In the genomic region with DNA sequence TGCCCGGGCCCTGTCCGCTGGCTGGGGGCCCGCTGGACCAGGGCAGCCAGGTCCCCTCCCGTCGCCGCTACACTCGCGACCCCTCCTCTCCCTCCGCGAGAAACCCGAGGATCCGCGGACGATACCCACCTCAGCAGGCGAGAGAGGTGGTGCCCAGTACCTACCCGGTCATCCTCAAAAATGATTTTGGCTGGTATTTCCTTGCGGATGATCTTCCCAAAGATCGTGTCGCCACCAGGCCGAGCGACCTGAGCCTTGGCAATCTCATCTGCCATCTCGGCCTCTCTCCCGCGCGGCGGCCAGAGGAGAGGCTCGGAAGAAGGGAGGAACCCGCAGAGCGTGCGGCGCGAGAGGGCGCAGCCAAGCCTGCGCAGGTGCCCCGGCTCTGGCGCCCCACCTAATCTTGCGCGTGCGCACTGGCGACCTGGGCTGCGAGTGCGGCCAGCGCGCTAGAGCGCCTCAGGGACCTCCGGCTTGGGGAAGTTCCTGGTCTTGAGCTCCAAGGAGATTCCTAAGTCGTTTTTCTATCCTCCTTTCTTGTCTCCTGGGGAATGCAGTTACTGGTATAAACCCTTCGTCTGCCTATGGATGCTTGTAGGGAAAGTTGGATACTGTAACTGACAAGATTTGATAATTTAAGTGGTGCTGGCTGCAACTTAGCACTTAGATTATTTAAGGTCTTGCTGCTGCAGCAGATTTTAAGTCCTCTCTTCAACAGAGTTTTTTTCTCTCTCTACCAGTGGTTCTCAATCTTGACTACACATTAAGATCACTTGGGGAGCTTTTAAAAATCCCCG, we compare ENCODE assay signal across 8 cellular contexts. TPM values are rescaled to one million over a fixed set of nuclear protein-coding genes. Genes with fewer than 3 reads are reported as not detected.
DNase-seq lines count a peak whose midpoint lies in the region; ATAC-seq lines count a peak whose summit lies in the region.

A gene (minus strand): TSS at position 326 of the 797 bp plus-strand sequence. CDS start 51 bp downstream, at position 275.

- ATAC-seq in GM19468 (IDR thresholded peaks at IDR 0.05; ENCODE audit: extremely low read depth, unreplicated experiment) = peak; percentile 84

- H2BK5ac ChIP-seq in mesenchymal stem cell (ENCODE audit: low read depth, low read length, poor library complexity, severe bottlenecking) = no peak within 1 kb of the TSS

- no peaks in the 10 kb centered on the region for H3K9me3 ChIP-seq in effector memory CD4-positive, alpha-beta T cell (ENCODE audit: control insufficient read depth, low read length)
- H3K9me3 ChIP-seq in mesenchymal stem cell (ENCODE audit: control insufficient read depth, low read length) = no peaks in the 10 kb centered on the region

- H3K4me2 ChIP-seq in mesenchymal stem cell (ENCODE audit: low read length, poor library complexity, severe bottlenecking) = peak within 1 kb of the TSS; percentile 35

- POLR2A ChIA-PET in activated CD8-positive, alpha-beta memory T cell treated with anti-CD3 and anti-CD28 coated beads for 36 hours (lab: Charles Lee) = interaction anchor here (0.6 to 3.0 kb wide), 8 partner anchors 88 to 231 kb away, joined by 3 to 19 read pairs (median 4); a partner anchor contains a TSS

- peaks cover 23% of the 10 kb centered on the region for H3K36me3 ChIP-seq in effector memory CD4-positive, alpha-beta T cell (ENCODE audit: control insufficient read depth, insufficient read depth, low read length)
- peaks cover 10 to 26% of the 10 kb centered on the region in 2 experiments for H3K36me3 ChIP-seq in mesenchymal stem cell (ENCODE audit: control insufficient read depth in 1 of 2, insufficient read depth in 2 of 2, low read depth in 1 of 2, low read length in 2 of 2)

- H3K14ac ChIP-seq in mesenchymal stem cell (ENCODE audit: low read length in 2 of 2) = peak within 1 kb of the TSS in 1 of 2 experiments; percentile 90

- H3K27ac ChIP-seq in effector memory CD4-positive, alpha-beta T cell (ENCODE audit: insufficient read depth, low read length, poor library complexity, severe bottlenecking) = peak within 1 kb of the TSS; percentile 97
- H3K27ac ChIP-seq in mesenchymal stem cell (ENCODE audit: low read length, poor library complexity, severe bottlenecking) = peak within 1 kb of the TSS; percentile 89

- peaks cover 4% of the 10 kb centered on the region for H3K79me1 ChIP-seq in mesenchymal stem cell (replicated peaks; ENCODE audit: low read length, poor library complexity, severe bottlenecking)

- peak within 1 kb of the TSS; percentile 61 for H4K91ac ChIP-seq in mesenchymal stem cell (ENCODE audit: low read length)

- no peak within 1 kb of the TSS for H2BK120ac ChIP-seq in mesenchymal stem cell (ENCODE audit: low read depth, low read length)

- peaks cover 5% of the 10 kb centered on the region for H3K4me1 ChIP-seq in effector memory CD4-positive, alpha-beta T cell (ENCODE audit: control insufficient read depth, insufficient read depth, low read length, poor library complexity, severe bottlenecking)
- H3K4me1 ChIP-seq in mesenchymal stem cell (ENCODE audit: control insufficient read depth, insufficient read depth, low read depth, low read length) = no peaks in the 10 kb centered on the region

- H2AK5ac ChIP-seq in mesenchymal stem cell (ENCODE audit: low read length, severe bottlenecking) = no peak within 1 kb of the TSS

- under 1% methylated on average over 47 of the region's 49 CpGs for WGBS in mesenchymal stem cell

- DNase-seq in COLO668 (lab: John Stamatoyannopoulos, UW; ENCODE audit: unreplicated experiment) (peak; percentile 90), HS-5 (ENCODE audit: low read depth) (peak; percentile 76), NK-92 (lab: John Stamatoyannopoulos, UW; ENCODE audit: unreplicated experiment) (peak; percentile 69), mesenchymal stem cell (peak; percentile 87)
- DNase-seq in effector memory CD4-positive, alpha-beta T cell = peak; percentile 83 to 89 (median 86)
- peak; percentile 82 for DNase-seq in stimulated activated CD8-positive, alpha-beta memory T cell treated with anti-CD3 and anti-CD28 coated beads, Interleukin-15, amount 100 ng/mL, for 1 hour (ENCODE audit: low read depth)

- peak within 1 kb of the TSS; percentile 84 for H2BK15ac ChIP-seq in mesenchymal stem cell (ENCODE audit: low read depth, poor library complexity, severe bottlenecking)

- H3K4ac ChIP-seq in mesenchymal stem cell (ENCODE audit: low read depth in 1 of 2, low read length in 2 of 2) = peak within 1 kb of the TSS; percentile 82 to 93

- peak within 1 kb of the TSS; percentile 7 for H2AFZ ChIP-seq in mesenchymal stem cell (ENCODE audit: low read depth, low read length)

- H4K8ac ChIP-seq in mesenchymal stem cell (ENCODE audit: low read length) = peak within 1 kb of the TSS; percentile 77

- peak within 1 kb of the TSS in 1 of 2 experiments; percentile 34 for H3K23ac ChIP-seq in mesenchymal stem cell (ENCODE audit: low read length in 2 of 2)

- H3K18ac ChIP-seq in mesenchymal stem cell (ENCODE audit: low read depth in 1 of 2, low read length in 2 of 2) = peak within 1 kb of the TSS; percentile 96 to 97

- peak within 1 kb of the TSS; percentile 100 for H3K9ac ChIP-seq in mesenchymal stem cell (ENCODE audit: low read length)

- H3K27me3 ChIP-seq in effector memory CD4-positive, alpha-beta T cell (replicated peaks; ENCODE audit: control insufficient read depth, insufficient read depth, low read length, poor library complexity, severe bottlenecking) = no peaks in the 10 kb centered on the region
- H3K27me3 ChIP-seq in mesenchymal stem cell (ENCODE audit: control insufficient read depth in 1 of 2, insufficient read depth in 1 of 2, low read length in 2 of 2) = no peaks in the 10 kb centered on the region

- H2BK12ac ChIP-seq in mesenchymal stem cell (ENCODE audit: low read length in 2 of 2) = peak within 1 kb of the TSS in 1 of 2 experiments; percentile 50

- CTCF ChIA-PET in activated CD8-positive, alpha-beta memory T cell treated with anti-CD3 and anti-CD28 coated beads for 36 hours (lab: Charles Lee) = interaction anchor here (0.6 to 1.4 kb wide), 3 partner anchors 90 to 110 kb away, joined by 3 read pairs; no protein-coding TSS in a partner anchor

- H3K4me3 ChIP-seq in effector memory CD4-positive, alpha-beta T cell (ENCODE audit: insufficient read depth, low read depth, low read length, poor library complexity, severe bottlenecking) = peak within 1 kb of the TSS; percentile 92
- H3K4me3 ChIP-seq in mesenchymal stem cell (ENCODE audit: insufficient read depth in 1 of 2, low read depth in 1 of 2, low read length in 2 of 2) = peak within 1 kb of the TSS; percentile 86 to 91

RNA-seq across cellular contexts. Expression of the gene that starts here (rescaled TPM):
- total RNA-seq in activated CD8-positive, alpha-beta memory T cell treated with anti-CD3 and anti-CD28 coated beads for 36 hours = 100 to 1,000 TPM; 343 to 362 TPM
- 323 TPM for polyA plus RNA-seq in mesenchymal stem cell (2013, experiment 1 of 2)
- polyA plus RNA-seq in mesenchymal stem cell (2013, experiment 2 of 2) = 343 TPM

Comparison
In these comparisons a context has a peak if more than half of its experiments do, and no peak if none do; other contexts are left out.
1. Peak in every context shown above with its lines: DNase-seq, ATAC-seq, H3K4me3 ChIP-seq and H3K27ac ChIP-seq.